In genomic region chr14:32244404-32244803, GRCh38 we compare ENCODE assay signal across 1 cellular context.
TF ChIP-seq lines count a peak whose summit lies in the region.

No MANE protein-coding gene starts in this region.

TF ChIP-seq in IMR-90, 13 proteins besides CTCF, POLR2A, EP300 and RAD21:
- TF ChIP-seq SMC3 (IDR thresholded peaks at IDR 0.05; ENCODE audit: low read depth, low read length) (no peak), CEBPB (IDR thresholded peaks at IDR 0.05; ENCODE audit: low read depth, low read length) (no peak), MXI1 (IDR thresholded peaks at IDR 0.05; ENCODE audit: borderline replicate concordance, low read depth, low read length) (no peak), CHD1 (IDR thresholded peaks at IDR 0.05; ENCODE audit: low read depth, low read length) (no peak), MAZ (IDR thresholded peaks at IDR 0.05; ENCODE audit: borderline replicate concordance, low read depth, low read length) (no peak), ELK1 (IDR thresholded peaks at IDR 0.05; ENCODE audit: borderline replicate concordance, low read depth, low read length) (no peak), RCOR1 (IDR thresholded peaks at IDR 0.05; ENCODE audit: insufficient replicate concordance, low read length) (no peak), RFX5 (IDR thresholded peaks at IDR 0.05; ENCODE audit: low read depth, low read length) (no peak), MAFK (IDR thresholded peaks at IDR 0.05; ENCODE audit: low read depth, low read length) (no peak), FOS (IDR thresholded peaks at IDR 0.05; ENCODE audit: low read depth, low read length) (no peak), USF2 (IDR thresholded peaks at IDR 0.05; ENCODE audit: low read depth, low read length) (no peak), NFE2L2 (IDR thresholded peaks at IDR 0.05; ENCODE audit: low read depth, low read length) (no peak), BHLHE40 (IDR thresholded peaks at IDR 0.05; ENCODE audit: low read depth, low read length) (no peak)
